15 cellular contexts compared by ENCODE assay signal in the genomic region with DNA sequence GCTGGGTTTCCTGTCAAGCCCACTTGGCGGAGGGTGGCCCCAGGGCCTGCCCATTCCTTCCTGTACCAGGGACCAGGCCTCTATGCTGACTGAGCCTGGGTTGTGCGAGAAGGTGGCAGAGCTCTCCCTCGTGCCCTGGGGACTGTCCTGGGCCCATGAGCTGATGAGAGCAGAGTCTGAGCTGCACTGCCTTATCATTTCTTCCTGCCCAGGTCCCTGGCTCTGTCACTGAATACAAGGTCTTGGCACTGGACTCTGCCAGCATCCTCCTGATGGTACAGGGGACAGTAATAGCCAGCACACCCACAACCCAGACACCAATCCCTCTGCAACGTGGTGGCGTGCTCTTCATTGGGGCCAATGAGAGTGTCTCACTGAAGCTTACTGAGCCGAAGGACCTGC. TPM values are rescaled to one million over a fixed set of nuclear protein-coding genes. Genes with fewer than 3 reads are reported as not detected.
DNase-seq lines count a peak whose midpoint lies in the region; ATAC-seq and TF ChIP-seq lines count a peak whose summit lies in the region.
"Had no signal": no experiment of that assay in that cellular context is flagged by ENCODE, and none has a peak within 500 bp of the region (broad histone marks: within the 10 kb centered on the region; RNA-seq: fewer than 3 reads in every experiment).

No MANE protein-coding gene starts in this region.

- H3K4ac ChIP-seq in trophoblast cell (ENCODE audit: low read depth, low read length), result no peak overlapping the region

- H3K4me3 ChIP-seq in trophoblast cell (ENCODE audit: low read depth, low read length), result peak overlapping the region; percentile 0
- H3K4me3 ChIP-seq: transverse colon had no signal

- no peaks in the 10 kb centered on the region for H3K9me3 Mint-ChIP-seq in activated T-cell treated with anti-CD3 and anti-CD28 coated beads, Interleukin-2, amount 50 U/mL, for 24 hours
- H3K9me3 Mint-ChIP-seq in brain, result no peaks in the 10 kb centered on the region
- H3K9me3 Mint-ChIP-seq: CD14-positive monocyte; stimulated activated naive CD8-positive, alpha-beta T cell treated with anti-CD3 and anti-CD28 coated beads, Interleukin-15, Interleukin-2, amounts not matched to agents 100 ng/mL and 50 ng/mL, for 24 hours had no signal

- no peaks in the 10 kb centered on the region for H3K9me3 ChIP-seq in trophoblast cell (ENCODE audit: insufficient read depth, low read depth, low read length)
- H3K9me3 ChIP-seq: transverse colon had no signal

- H3K4me1 ChIP-seq in trophoblast cell (ENCODE audit: control insufficient read depth in 1 of 2, insufficient read depth in 2 of 2, low read length in 2 of 2), result peaks cover 0 to 2% of the 10 kb centered on the region in 2 experiments

- no peaks in the 10 kb centered on the region for H3K79me1 ChIP-seq in trophoblast cell (ENCODE audit: low read length)

- no peak overlapping the region for H2AK5ac ChIP-seq in trophoblast cell (ENCODE audit: low read length)

- H3K27ac Mint-ChIP-seq in activated T-cell treated with anti-CD3 and anti-CD28 coated beads, Interleukin-2, amount 50 U/mL, for 24 hours, result peak overlapping the region; percentile 75
- H3K27ac Mint-ChIP-seq in brain, result peak overlapping the region in 3 of 5 experiments; percentile 24 to 69 (median 66)
- H3K27ac Mint-ChIP-seq: stimulated activated naive CD8-positive, alpha-beta T cell treated with anti-CD3 and anti-CD28 coated beads, Interleukin-15, Interleukin-2, amounts not matched to agents 100 ng/mL and 50 ng/mL, for 24 hours had no signal

- no peak overlapping the region for H2BK120ac ChIP-seq in trophoblast cell (ENCODE audit: insufficient read depth, low read length, poor library complexity)

- H3K14ac ChIP-seq in trophoblast cell (ENCODE audit: low read length), result no peak overlapping the region

- H3K4me2 ChIP-seq in trophoblast cell (ENCODE audit: low read length), result no peak overlapping the region

- no peak for ATAC-seq in GM18858 (IDR thresholded peaks at IDR 0.05; ENCODE audit: unreplicated experiment)
- ATAC-seq: sciatic nerve had no signal

- H3K4me3 Mint-ChIP-seq in activated T-cell treated with anti-CD3 and anti-CD28 coated beads, Interleukin-2, amount 50 U/mL, for 24 hours, result no peak overlapping the region
- no peak overlapping the region for H3K4me3 Mint-ChIP-seq in brain
- H3K4me3 Mint-ChIP-seq: CD14-positive monocyte; stimulated activated naive CD8-positive, alpha-beta T cell treated with anti-CD3 and anti-CD28 coated beads, Interleukin-15, Interleukin-2, amounts not matched to agents 100 ng/mL and 50 ng/mL, for 24 hours had no signal

- H2AFZ ChIP-seq in trophoblast cell (ENCODE audit: insufficient read depth, low read length, poor library complexity), result no peak overlapping the region

- H3K79me2 ChIP-seq in trophoblast cell (ENCODE audit: control insufficient read depth, insufficient read depth, low read length, poor library complexity), result no peaks in the 10 kb centered on the region

- H3K27ac ChIP-seq in trophoblast cell (ENCODE audit: low read depth, low read length), result no peak overlapping the region
- H3K27ac ChIP-seq: transverse colon had no signal

- no peak overlapping the region for H3K9ac ChIP-seq in trophoblast cell (ENCODE audit: low read length)

- no peak overlapping the region for H4K8ac ChIP-seq in trophoblast cell (ENCODE audit: low read depth, low read length)

- H4K12ac ChIP-seq in trophoblast cell (ENCODE audit: low read depth, low read length), result no peak overlapping the region

- no CpG with 5 or more reads among the region's 6 CpGs for WGBS in trophoblast cell (ENCODE audit: extremely low coverage, insufficient coverage, insufficient read length)

- TF ChIP-seq CTCF in brain (conservative IDR thresholded peaks at IDR 0.05), result no peak

- peaks cover 82% of the 10 kb centered on the region for H3K36me3 Mint-ChIP-seq in activated T-cell treated with anti-CD3 and anti-CD28 coated beads, Interleukin-2, amount 50 U/mL, for 24 hours (ENCODE audit: low read depth)
- H3K36me3 Mint-ChIP-seq in brain, result peaks cover 43% of the 10 kb centered on the region

- no peak for DNase-seq in activated T-cell treated with anti-CD3 and anti-CD28 coated beads, Interleukin-2, amount 50 U/mL, for 24 hours
- DNase-seq in activated T-cell treated with anti-CD3 and anti-CD28 coated beads, Interleukin-2, amount 50 U/mL, for 1 hour, result no peak
- DNase-seq in trophoblast cell (no peak), DMS53 treated with DMSO at 0.1 percent for 48 hours (lab: John Stamatoyannopoulos, UW; ENCODE audit: unreplicated experiment) (no peak)
- DNase-seq: activated CD4-positive, CD25-positive, alpha-beta regulatory T cell; activated effector memory CD4-positive, alpha-beta T cell treated with Interleukin-2 at 50 U/mL for 16 hours; DMS153; effector memory CD4-positive, alpha-beta T cell; NCI-H526; transverse colon had no signal

- no peak overlapping the region for H2BK5ac ChIP-seq in trophoblast cell (ENCODE audit: low read depth, low read length, poor library complexity)

- no peaks in the 10 kb centered on the region for H3K27me3 ChIP-seq in trophoblast cell (ENCODE audit: insufficient read depth, low read length)
- H3K27me3 ChIP-seq: transverse colon had no signal

- H2BK12ac ChIP-seq in trophoblast cell (ENCODE audit: low read length), result no peak overlapping the region

- no peaks in the 10 kb centered on the region for H3K27me3 Mint-ChIP-seq in activated T-cell treated with anti-CD3 and anti-CD28 coated beads, Interleukin-2, amount 50 U/mL, for 24 hours
- H3K27me3 Mint-ChIP-seq in brain, result no peaks in the 10 kb centered on the region
- H3K27me3 Mint-ChIP-seq: stimulated activated naive CD8-positive, alpha-beta T cell treated with anti-CD3 and anti-CD28 coated beads, Interleukin-15, Interleukin-2, amounts not matched to agents 100 ng/mL and 50 ng/mL, for 24 hours had no signal

- peaks cover 27% of the 10 kb centered on the region for H3K4me1 Mint-ChIP-seq in activated T-cell treated with anti-CD3 and anti-CD28 coated beads, Interleukin-2, amount 50 U/mL, for 24 hours (ENCODE audit: low read depth)
- H3K4me1 Mint-ChIP-seq in brain, result peaks cover 9% of the 10 kb centered on the region

- H3K36me3 ChIP-seq in trophoblast cell (ENCODE audit: control insufficient read depth in 1 of 2, insufficient read depth in 2 of 2, low read length in 2 of 2), result peaks cover 36 to 53% of the 10 kb centered on the region in 2 experiments

- H3K18ac ChIP-seq in trophoblast cell (ENCODE audit: low read length), result no peak overlapping the region

- H3K23ac ChIP-seq in trophoblast cell (ENCODE audit: low read length), result no peak overlapping the region

- no peak overlapping the region for H4K91ac ChIP-seq in trophoblast cell (ENCODE audit: low read depth, low read length)

RNA-seq across cellular contexts. Expression of gene MPI, which starts 7.5 kb away (rescaled TPM):
- 64.7 TPM for polyA plus RNA-seq in brain (ENCODE audit: insufficient read depth, low read depth, low replicate concordance)
- polyA plus RNA-seq in trophoblast cell (2013), result 18.5 and 19.3 TPM in 2 replicates

RNA-seq across cellular contexts. Expression of gene FAM219B, which starts 9.3 kb away (rescaled TPM):
- 44.5 TPM for polyA plus RNA-seq in brain (ENCODE audit: insufficient read depth, low read depth, low replicate concordance)
- 27.1 and 29.6 TPM in 2 replicates for polyA plus RNA-seq in trophoblast cell (2013)

RNA-seq across cellular contexts. Expression of gene SCAMP2, which starts 24.1 kb away (rescaled TPM):
- 70.3 TPM for polyA plus RNA-seq in brain (ENCODE audit: insufficient read depth, low read depth, low replicate concordance)
- polyA plus RNA-seq in trophoblast cell (2013), result 73.8 and 78.1 TPM in 2 replicates

RNA-seq across cellular contexts. Expression of gene COX5A, which starts 40.6 kb away (rescaled TPM):
- 342 TPM for polyA plus RNA-seq in brain (ENCODE audit: insufficient read depth, low read depth, low replicate concordance)
- polyA plus RNA-seq in trophoblast cell (2013), result 295 and 305 TPM in 2 replicates

RNA-seq across cellular contexts. Expression of gene ULK3, which starts 54.3 kb away (rescaled TPM):
- 25.2 TPM for polyA plus RNA-seq in brain (ENCODE audit: insufficient read depth, low read depth, low replicate concordance)
- polyA plus RNA-seq in trophoblast cell (2013), result 9.3 and 10.1 TPM in 2 replicates
